34 cellular contexts compared by ENCODE assay signal in genomic region chr20:34431168-34431567, GRCh38.
DNase-seq lines count a peak whose midpoint lies in the region; ATAC-seq and TF ChIP-seq lines count a peak whose summit lies in the region.
"Had no signal": no experiment of that assay in that cellular context is flagged by ENCODE, and none has a peak within 500 bp of the region (broad histone marks: within the 10 kb centered on the region; RNA-seq: fewer than 3 reads in every experiment).

No MANE protein-coding gene starts in this region.

- no peak for TF ChIP-seq CTCF in chondrocyte (IDR thresholded peaks at IDR 0.05)

- ATAC-seq in activated CD4-positive, alpha-beta T cell treated with anti-CD3 and anti-CD28 coated beads for 36 hours: no peak
- no peak for ATAC-seq in stimulated activated naive B cell treated with anti-CD40 and anti-IgM and Interleukin-4, amounts not matched to agents 10 μg/mL and 1 μg/mL and 100 μg/mL, for 72 hours (replicated peaks)
- no peak for ATAC-seq in GM19351 (IDR thresholded peaks at IDR 0.05; ENCODE audit: unreplicated experiment)
- ATAC-seq: GM12878, HCT116, left ventricle myocardium superior, right cardiac atrium had no signal

- no peak for DNase-seq in activated CD4-positive, alpha-beta T cell treated with anti-CD3 and anti-CD28 coated beads for 36 hours
- DNase-seq in activated CD4-positive, alpha-beta T cell treated with anti-CD3 and anti-CD28 coated beads, Interleukin-2, amount 50 U/mL, for 48 hours: no peak
- DNase-seq in MV-4-11 (lab: John Stamatoyannopoulos, UW) (peak; percentile 35), chondrocyte (ENCODE audit: low spot score) (no peak), HAP-1 (ENCODE audit: low spot score in 2 of 2) (no peak), posterior cingulate gyrus (no peak)
- DNase-seq in stimulated activated naive B cell treated with anti-CD40 and anti-IgM and Interleukin-4, amounts not matched to agents 10 μg/mL and 1 μg/mL and 100 μg/mL, for 72 hours: no peak
- DNase-seq: activated CD4-positive, alpha-beta T cell treated with anti-CD3 and anti-CD28 coated beads, Interleukin-2, amount 10 ng/mL, durations not matched to agents 24 days and 14 days; activated effector memory CD4-positive, alpha-beta T cell treated with Interleukin-2 at 50 U/mL for 16 hours; central memory CD4-positive, alpha-beta T cell; EL; foreskin fibroblast; head of caudate nucleus; IMR-90; left ventricle myocardium superior; NCI-H1105 treated with DMSO at 0.1 percent for 48 hours; NCI-H187 treated with DMSO at 0.1 percent for 48 hours; NCI-H2171 treated with DMSO at 0.1 percent for 48 hours; NCI-H510A; right cardiac atrium; RPMI8226; SJCRH30; stimulated activated CD4-positive, alpha-beta T cell treated with anti-CD3 and anti-CD28 coated beads, Interleukin-4, amount 100 ng/mL, for 1 hour; SW 1271; T1000; WERI-Rb-1 had no signal

- peaks cover 7% of the 10 kb centered on the region for H3K36me3 Mint-ChIP-seq in activated CD4-positive, alpha-beta T cell treated with anti-CD3 and anti-CD28 coated beads for 36 hours (ENCODE audit: low read depth)
- H3K36me3 Mint-ChIP-seq in chondrocyte (ENCODE audit: low read depth): peaks cover 18% of the 10 kb centered on the region
- peaks cover 22 to 42% of the 10 kb centered on the region in 2 donors for H3K36me3 Mint-ChIP-seq in stimulated activated naive B cell treated with anti-CD40 and anti-IgM and Interleukin-4, amounts not matched to agents 10 μg/mL and 1 μg/mL and 100 μg/mL, for 72 hours

- no peaks in the 10 kb centered on the region for H3K27me3 ChIP-seq in HAP-1 (ENCODE audit: low read depth)
- H3K27me3 ChIP-seq: BLaER1 treated with 17β-estradiol and CSF1 and Interleukin-3, amounts not matched to agents 10 nM and 100 nM; esophagus muscularis mucosa; neutrophil; SJCRH30; tibial nerve had no signal

- no peak overlapping the region for H3K4me3 ChIP-seq in HAP-1
- H3K4me3 ChIP-seq: BLaER1 treated with 17β-estradiol and CSF1 and Interleukin-3, amounts not matched to agents 10 nM and 100 nM; esophagus muscularis mucosa; GM12878; SJCRH30; tibial nerve had no signal

- no peaks in the 10 kb centered on the region for H3K27me3 Mint-ChIP-seq in activated CD4-positive, alpha-beta T cell treated with anti-CD3 and anti-CD28 coated beads for 36 hours
- no peaks in the 10 kb centered on the region for H3K27me3 Mint-ChIP-seq in chondrocyte (ENCODE audit: low read depth)
- no peaks in the 10 kb centered on the region for H3K27me3 Mint-ChIP-seq in stimulated activated naive B cell treated with anti-CD40 and anti-IgM and Interleukin-4, amounts not matched to agents 10 μg/mL and 1 μg/mL and 100 μg/mL, for 72 hours
- H3K27me3 Mint-ChIP-seq: activated CD4-positive, alpha-beta T cell treated with anti-CD3 and anti-CD28 coated beads, Interleukin-2, amount 10 ng/mL, durations not matched to agents 24 days and 14 days; dendritic cell treated with granulocyte-macrophage colony-stimulating factor and Interleukin-4, amounts not matched to agents 40 ng/mL and 50 ng/mL, for 4 days had no signal

- peaks cover 1% of the 10 kb centered on the region for H3K4me1 Mint-ChIP-seq in activated CD4-positive, alpha-beta T cell treated with anti-CD3 and anti-CD28 coated beads for 36 hours
- peaks cover 10% of the 10 kb centered on the region for H3K4me1 Mint-ChIP-seq in chondrocyte (ENCODE audit: low read depth)
- peaks cover 25 to 40% of the 10 kb centered on the region in 2 donors for H3K4me1 Mint-ChIP-seq in stimulated activated naive B cell treated with anti-CD40 and anti-IgM and Interleukin-4, amounts not matched to agents 10 μg/mL and 1 μg/mL and 100 μg/mL, for 72 hours

- peak overlapping the region; percentile 27 for H3K27ac Mint-ChIP-seq in activated CD4-positive, alpha-beta T cell treated with anti-CD3 and anti-CD28 coated beads for 36 hours
- H3K27ac Mint-ChIP-seq in chondrocyte (ENCODE audit: unreplicated experiment): peak overlapping the region; percentile 71
- H3K27ac Mint-ChIP-seq in stimulated activated naive B cell treated with anti-CD40 and anti-IgM and Interleukin-4, amounts not matched to agents 10 μg/mL and 1 μg/mL and 100 μg/mL, for 72 hours: peak overlapping the region; percentile 15
- H3K27ac Mint-ChIP-seq: activated CD4-positive, alpha-beta T cell treated with anti-CD3 and anti-CD28 coated beads, Interleukin-2, amount 10 ng/mL, durations not matched to agents 24 days and 14 days; dendritic cell treated with granulocyte-macrophage colony-stimulating factor and Interleukin-4, amounts not matched to agents 40 ng/mL and 50 ng/mL, for 4 days had no signal

- intact Hi-C loops in activated CD4-positive, alpha-beta T cell treated with anti-CD3 and anti-CD28 coated beads for 36 hours (cut with DNase I, micrococcal nuclease): no loop called here
- intact Hi-C loops in posterior cingulate gyrus (cut with DNase I): no loop called here

- no peak overlapping the region for H3K4me3 Mint-ChIP-seq in activated CD4-positive, alpha-beta T cell treated with anti-CD3 and anti-CD28 coated beads for 36 hours
- H3K4me3 Mint-ChIP-seq in chondrocyte (ENCODE audit: unreplicated experiment): no peak overlapping the region
- no peak overlapping the region for H3K4me3 Mint-ChIP-seq in stimulated activated naive B cell treated with anti-CD40 and anti-IgM and Interleukin-4, amounts not matched to agents 10 μg/mL and 1 μg/mL and 100 μg/mL, for 72 hours
- H3K4me3 Mint-ChIP-seq: activated CD4-positive, alpha-beta T cell treated with anti-CD3 and anti-CD28 coated beads, Interleukin-2, amount 10 ng/mL, durations not matched to agents 24 days and 14 days; dendritic cell treated with granulocyte-macrophage colony-stimulating factor and Interleukin-4, amounts not matched to agents 40 ng/mL and 50 ng/mL, for 4 days had no signal

- H3K36me3 ChIP-seq in HAP-1 (replicated peaks): peaks cover 19% of the 10 kb centered on the region

- no peaks in the 10 kb centered on the region for H3K9me3 Mint-ChIP-seq in activated CD4-positive, alpha-beta T cell treated with anti-CD3 and anti-CD28 coated beads for 36 hours (ENCODE audit: low read depth)
- no peaks in the 10 kb centered on the region for H3K9me3 Mint-ChIP-seq in chondrocyte (ENCODE audit: low read depth)
- peaks cover 0 to 2% of the 10 kb centered on the region in 2 donors for H3K9me3 Mint-ChIP-seq in stimulated activated naive B cell treated with anti-CD40 and anti-IgM and Interleukin-4, amounts not matched to agents 10 μg/mL and 1 μg/mL and 100 μg/mL, for 72 hours
- H3K9me3 Mint-ChIP-seq: activated CD4-positive, alpha-beta T cell treated with anti-CD3 and anti-CD28 coated beads, Interleukin-2, amount 10 ng/mL, durations not matched to agents 24 days and 14 days; dendritic cell treated with granulocyte-macrophage colony-stimulating factor and Interleukin-4, amounts not matched to agents 40 ng/mL and 50 ng/mL, for 4 days had no signal

- POLR2A ChIA-PET in activated CD4-positive, alpha-beta T cell treated with anti-CD3 and anti-CD28 coated beads for 36 hours (lab: Charles Lee): no interaction called here

- H3K9me3 ChIP-seq in HAP-1: no peaks in the 10 kb centered on the region
- H3K9me3 ChIP-seq: BLaER1 treated with 17β-estradiol and CSF1 and Interleukin-3, amounts not matched to agents 10 nM and 100 nM; esophagus muscularis mucosa; neutrophil; SJCRH30; tibial nerve had no signal

- CTCF ChIA-PET in activated CD4-positive, alpha-beta T cell treated with anti-CD3 and anti-CD28 coated beads for 36 hours (lab: Charles Lee): interaction anchor here (1.2 kb wide), 1 partner anchor 119 kb away, joined by 5 read pairs; no protein-coding TSS in a partner anchor

- in situ Hi-C loops in HAP-1 (cut with MboI; ENCODE audit: low sequenced_read_pairs): no loop called here

- no peaks in the 10 kb centered on the region for H3K4me1 ChIP-seq in HAP-1
- H3K4me1 ChIP-seq: SJCRH30 had no signal

Comparison
In these comparisons a context has a peak if more than half of its experiments do, and no peak if none do; other contexts are left out.
1. H3K27ac Mint-ChIP-seq: peak in every context shown above with its lines; median percentile 71 in chondrocyte; 27 in activated CD4-positive, alpha-beta T cell treated with anti-CD3 and anti-CD28 coated beads for 36 hours; 15 in stimulated activated naive B cell treated with anti-CD40 and anti-IgM and Interleukin-4, amounts not matched to agents 10 μg/mL and 1 μg/mL and 100 μg/mL, for 72 hours.